16 cellular contexts compared by ENCODE assay signal in the genomic region with DNA sequence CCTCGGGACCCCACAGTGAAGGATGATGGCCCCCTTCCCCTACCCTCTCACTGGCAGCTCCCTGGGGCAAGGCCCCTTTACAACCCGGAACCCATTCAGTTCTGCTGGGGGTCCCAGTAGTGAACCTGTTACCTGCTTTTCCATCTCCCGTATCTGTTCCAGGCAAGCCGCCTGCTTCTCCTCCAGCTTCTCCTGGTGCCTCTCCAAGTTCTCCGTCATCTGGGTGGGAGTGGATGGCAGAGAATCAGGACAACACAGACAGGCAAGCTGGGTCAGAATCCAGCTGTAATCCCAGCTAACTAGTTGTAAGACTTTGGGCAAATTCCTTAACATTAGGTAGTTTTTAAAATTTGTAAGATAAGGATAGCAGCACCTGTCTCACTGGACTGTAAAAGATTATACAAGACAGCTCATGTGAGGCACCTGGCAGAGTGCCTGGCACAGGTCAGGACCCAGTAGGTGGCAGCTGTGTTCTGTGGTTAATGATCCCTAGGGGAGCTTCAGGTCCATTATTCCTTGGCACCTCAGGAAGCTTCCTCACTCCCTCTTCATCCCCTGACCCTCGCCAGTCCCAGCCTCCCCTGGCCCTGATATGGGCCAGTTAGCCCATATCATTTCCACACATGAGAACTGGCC. TPM values are rescaled to one million over a fixed set of nuclear protein-coding genes. Genes with fewer than 3 reads are reported as not detected.
DNase-seq lines count a peak whose midpoint lies in the region; ATAC-seq, FAIRE-seq and TF ChIP-seq lines count a peak whose summit lies in the region.
"Had no signal": no experiment of that assay in that cellular context is flagged by ENCODE, and none has a peak within 500 bp of the region (broad histone marks: within the 10 kb centered on the region; RNA-seq: fewer than 3 reads in every experiment).

No MANE protein-coding gene starts in this region.

- H3K4me3 Mint-ChIP-seq in stimulated activated memory B cell treated with anti-CD40 and anti-IgM and Interleukin-4, amounts not matched to agents 10 μg/mL and 1 μg/mL and 100 μg/mL, for 72 hours = no peak overlapping the region
- H3K4me3 Mint-ChIP-seq: activated CD4-positive, alpha-beta T cell treated with anti-CD3 and anti-CD28 coated beads, Interleukin-2, amount 10 ng/mL, durations not matched to agents 7 days and 5 days; naive B cell had no signal

- no peak for ATAC-seq in stimulated activated memory B cell treated with anti-CD40 and anti-IgM and Interleukin-4, amounts not matched to agents 10 μg/mL and 1 μg/mL and 100 μg/mL, for 72 hours
- no peak for ATAC-seq in GM19035 (IDR thresholded peaks at IDR 0.05; ENCODE audit: unreplicated experiment)
- no peak for ATAC-seq in GM21526 (IDR thresholded peaks at IDR 0.05; ENCODE audit: low FRiP score, unreplicated experiment)

- DNase-seq in NCI-H2196 (lab: John Stamatoyannopoulos, UW; ENCODE audit: unreplicated experiment) (peak; percentile 48), NCI-H2196 treated with DMSO at 0.1 percent for 48 hours (lab: John Stamatoyannopoulos, UW; ENCODE audit: unreplicated experiment) (no peak), NCI-H69 (lab: John Stamatoyannopoulos, UW) (peak; percentile 85), fibroblast of the aortic adventitia (ENCODE audit: low read depth) (peak; percentile 27), GM19239 (ENCODE audit: insufficient read length, low spot score) (no peak)
- DNase-seq: activated CD4-positive, alpha-beta T cell treated with anti-CD3 and anti-CD28 coated beads, Interleukin-2, amount 10 ng/mL, durations not matched to agents 7 days and 5 days; naive B cell; NCI-H748 treated with DMSO at 0.1 percent for 48 hours; tibial artery had no signal

- H3K27me3 Mint-ChIP-seq in stimulated activated memory B cell treated with anti-CD40 and anti-IgM and Interleukin-4, amounts not matched to agents 10 μg/mL and 1 μg/mL and 100 μg/mL, for 72 hours = no peaks in the 10 kb centered on the region
- H3K27me3 Mint-ChIP-seq: naive B cell had no signal

- peaks cover 16% of the 10 kb centered on the region for H3K4me1 Mint-ChIP-seq in stimulated activated memory B cell treated with anti-CD40 and anti-IgM and Interleukin-4, amounts not matched to agents 10 μg/mL and 1 μg/mL and 100 μg/mL, for 72 hours
- H3K4me1 Mint-ChIP-seq: activated CD4-positive, alpha-beta T cell treated with anti-CD3 and anti-CD28 coated beads, Interleukin-2, amount 10 ng/mL, durations not matched to agents 7 days and 5 days; naive B cell had no signal

- H3K36me3 Mint-ChIP-seq in stimulated activated memory B cell treated with anti-CD40 and anti-IgM and Interleukin-4, amounts not matched to agents 10 μg/mL and 1 μg/mL and 100 μg/mL, for 72 hours = peaks cover 25% of the 10 kb centered on the region
- H3K36me3 Mint-ChIP-seq: naive B cell had no signal

- TF ChIP-seq CTCF in fibroblast of the aortic adventitia (IDR thresholded peaks at IDR 0.05; ENCODE audit: insufficient read depth, low read length) = no peak

- H3K27ac Mint-ChIP-seq in stimulated activated memory B cell treated with anti-CD40 and anti-IgM and Interleukin-4, amounts not matched to agents 10 μg/mL and 1 μg/mL and 100 μg/mL, for 72 hours = peak overlapping the region; percentile 11
- H3K27ac Mint-ChIP-seq: activated CD4-positive, alpha-beta T cell treated with anti-CD3 and anti-CD28 coated beads, Interleukin-2, amount 10 ng/mL, durations not matched to agents 7 days and 5 days had no signal

- no peak overlapping the region for H3K4me3 ChIP-seq in fibroblast of the aortic adventitia (ENCODE audit: low read depth, low read length)
- H3K4me3 ChIP-seq: skin epidermis, tibial artery had no signal

- H3K9me3 Mint-ChIP-seq in stimulated activated memory B cell treated with anti-CD40 and anti-IgM and Interleukin-4, amounts not matched to agents 10 μg/mL and 1 μg/mL and 100 μg/mL, for 72 hours = no peaks in the 10 kb centered on the region
- H3K9me3 Mint-ChIP-seq: activated CD4-positive, alpha-beta T cell treated with anti-CD3 and anti-CD28 coated beads, Interleukin-2, amount 10 ng/mL, durations not matched to agents 7 days and 5 days; naive B cell had no signal

- FAIRE-seq in GM19239 (lab: Jason Lieb, UNC) = no peak
- FAIRE-seq: G401.6 had no signal

RNA-seq across cellular contexts. Expression of a gene that starts 6.4 kb away (rescaled TPM):
- not detected in 2 replicates for total RNA-seq in fibroblast of the aortic adventitia (ENCODE audit: low replicate concordance)
- total RNA-seq: fibroblast of lung, LHCN-M2 had no signal

RNA-seq across cellular contexts. Expression of a gene that starts 18.5 kb away (rescaled TPM):
- total RNA-seq in fibroblast of the aortic adventitia (ENCODE audit: low replicate concordance) = 0.27 TPM in 1 of 2 replicates, not detected in the other

RNA-seq across cellular contexts. Expression of a gene that starts 34.2 kb away (rescaled TPM):
- total RNA-seq in fibroblast of the aortic adventitia (ENCODE audit: low replicate concordance) = 8.1 and 8.9 TPM in 2 replicates

RNA-seq across cellular contexts. Expression of a gene that starts 50.4 kb away (rescaled TPM):
- total RNA-seq in fibroblast of the aortic adventitia (ENCODE audit: low replicate concordance) = 0.09 TPM in 1 of 2 replicates, not detected in the other
- total RNA-seq: fibroblast of lung had no signal

RNA-seq across cellular contexts. Expression of a gene that starts 51.5 kb away (rescaled TPM):
- total RNA-seq in fibroblast of the aortic adventitia (ENCODE audit: low replicate concordance) = 6.7 and 16.2 TPM in 2 replicates

Comparison
In these comparisons a context has a peak if more than half of its experiments do, and no peak if none do; other contexts are left out.
1. DNase-seq: peak in NCI-H2196 (single experiment), NCI-H69 (single experiment) and fibroblast of the aortic adventitia (single experiment); none in NCI-H2196 treated with DMSO at 0.1 percent for 48 hours (single experiment) and GM19239 (single experiment).